Comparison of ENCODE assay signal across 12 cellular contexts in genomic region chr15:72994778-72995177, GRCh38. TPM values are rescaled to one million over a fixed set of nuclear protein-coding genes. Genes with fewer than 3 reads are reported as not detected.
A peak's percentile ranks its signal among the peaks of the same experiment; 100 is the strongest.
DNase-seq lines count a peak whose midpoint lies in the region; ATAC-seq and TF ChIP-seq lines count a peak whose summit lies in the region.
"Had no signal": no experiment of that assay in that cellular context is flagged by ENCODE, and none has a peak within 500 bp of the region (broad histone marks: within the 10 kb centered on the region; RNA-seq: fewer than 3 reads in every experiment).

No MANE protein-coding gene starts in this region.

- H3K36me3 ChIP-seq in skeletal muscle satellite cell (ENCODE audit: insufficient read depth, low read length), result no peaks in the 10 kb centered on the region

- no peaks in the 10 kb centered on the region for H3K9me3 ChIP-seq in skeletal muscle satellite cell (replicated peaks; ENCODE audit: low read length)

- ATAC-seq in left cardiac atrium (peak; percentile 25 to 30), GM18505 (IDR thresholded peaks at IDR 0.05; ENCODE audit: unreplicated experiment) (no peak), GM18868 (IDR thresholded peaks at IDR 0.05; ENCODE audit: unreplicated experiment) (no peak), GM21717 (IDR thresholded peaks at IDR 0.05; ENCODE audit: unreplicated experiment) (no peak), HG03135 (IDR thresholded peaks at IDR 0.05; ENCODE audit: unreplicated experiment) (no peak)
- ATAC-seq: activated naive CD4-positive, alpha-beta T cell treated with anti-CD3 and anti-CD28 coated beads, Interleukin-2, amount 50 U/mL, for 72 hours had no signal

- peaks cover 38% of the 10 kb centered on the region for H3K4me1 ChIP-seq in skeletal muscle satellite cell (ENCODE audit: control insufficient read depth, insufficient read depth, low read length)

- peak overlapping the region; percentile 72 for H3K9ac ChIP-seq in skeletal muscle satellite cell (ENCODE audit: low read depth, low read length)

- no peak for TF ChIP-seq POLR2A in GM18505 (IDR thresholded peaks at IDR 0.05; ENCODE audit: borderline replicate concordance, extremely low read depth, insufficient read depth, insufficient read length)

- intact Hi-C loops in left cardiac atrium (cut with DNase I), result no loop called here

- H3K4me3 ChIP-seq in skeletal muscle satellite cell (ENCODE audit: low read length), result peak overlapping the region; percentile 42

- peak; percentile 93 for DNase-seq in NCI-H1105 (lab: John Stamatoyannopoulos, UW)
- DNase-seq in NCI-H82 treated with DMSO at 0.1 percent for 48 hours (lab: John Stamatoyannopoulos, UW; ENCODE audit: unreplicated experiment), result peak; percentile 79
- peak; percentile 35 for DNase-seq in left cardiac atrium
- DNase-seq: activated CD4-positive, alpha-beta T cell treated with anti-CD3 and anti-CD28 coated beads for 1 hour; DND-41; KG1 had no signal

- peak overlapping the region; percentile 64 for H3K4me2 ChIP-seq in skeletal muscle satellite cell (ENCODE audit: low read length)

- H3K27me3 ChIP-seq in skeletal muscle satellite cell (ENCODE audit: control insufficient read depth, insufficient read depth, low read length), result no peaks in the 10 kb centered on the region

RNA-seq across cellular contexts. Expression of gene NEO1, which starts 57.5 kb away (rescaled TPM):
- total RNA-seq in left cardiac atrium, result 10 to 100 TPM; 10.6 to 16.3 TPM
- 5.2 and 5.3 TPM in 2 replicates for total RNA-seq in skeletal muscle satellite cell (2012; rRNA removed)

Comparison
In these comparisons a context has a peak if more than half of its experiments do, and no peak if none do; other contexts are left out.
1. DNase-seq: peak in every context shown above with its lines; median percentile 93 in NCI-H1105; 79 in NCI-H82 treated with DMSO at 0.1 percent for 48 hours; 35 in left cardiac atrium.
2. ATAC-seq: peak in left cardiac atrium (2 of 2); none in GM18505 (single experiment), GM18868 (single experiment), GM21717 (single experiment) and HG03135 (single experiment).